In genomic region chr2:214695789-214696188, GRCh38 we compare ENCODE assay signal across 23 cellular contexts.
"Had no signal": no experiment of that assay in that cellular context is flagged by ENCODE, and none has a peak within 500 bp of the region (broad histone marks: within the 10 kb centered on the region; RNA-seq: fewer than 3 reads in every experiment).

No MANE protein-coding gene starts in this region.

- DNase-seq: activated CD4-positive, alpha-beta memory T cell treated with anti-CD3 and anti-CD28 coated beads for 36 hours; activated CD4-positive, alpha-beta T cell treated with anti-CD3 and anti-CD28 coated beads for 48 hours; activated naive CD4-positive, alpha-beta T cell treated with anti-CD3 and anti-CD28 coated beads for 36 hours; activated T-cell treated with anti-CD3 and anti-CD28 coated beads, Interleukin-2, amount 50 U/mL, for 48 hours; anterior cingulate cortex; cerebellar nuclear complex; cortex of kidney; erythroblast; head of caudate nucleus; hypothalamus; left cardiac atrium; mucosa of descending colon; nephron progenitor cell; occipital lobe; right lobe of liver; stimulated activated CD4-positive, alpha-beta T cell treated with anti-CD3 and anti-CD28 coated beads, Interleukin-1b, Interleukin-23, amount 100 ng/mL, for 48 hours; T1000; tibial artery had no signal

- H3K4me1 ChIP-seq: right lobe of liver had no signal

- H3K27me3 Mint-ChIP-seq: memory B cell; stimulated activated naive CD8-positive, alpha-beta T cell treated with anti-CD3 and anti-CD28 coated beads, Interleukin-15, Interleukin-2, amounts not matched to agents 100 ng/mL and 50 ng/mL, for 24 hours had no signal

- H3K9me3 ChIP-seq: mucosa of descending colon, right lobe of liver, tibial artery had no signal

- H3K27ac ChIP-seq: right lobe of liver, skin epidermis, tibial artery had no signal

- H3K4me3 ChIP-seq: mucosa of descending colon, right lobe of liver, skin epidermis, tibial artery had no signal

- H3K27ac Mint-ChIP-seq: activated CD4-positive, alpha-beta memory T cell treated with anti-CD3 and anti-CD28 coated beads for 36 hours; activated naive CD4-positive, alpha-beta T cell treated with anti-CD3 and anti-CD28 coated beads for 36 hours; memory B cell; nephron progenitor cell; stimulated activated naive CD8-positive, alpha-beta T cell treated with anti-CD3 and anti-CD28 coated beads, Interleukin-15, Interleukin-2, amounts not matched to agents 100 ng/mL and 50 ng/mL, for 24 hours; T-helper 1 cell treated with Interleukin-12 subunit alpha and Interleukin-12 subunit beta and Interleukin-4 antibody, amounts not matched to agents 30 μg/mL and 1 μg/mL, for 36 hours had no signal

- H3K4me1 Mint-ChIP-seq: memory B cell, nephron progenitor cell had no signal

- H3K4me3 Mint-ChIP-seq: activated CD4-positive, alpha-beta memory T cell treated with anti-CD3 and anti-CD28 coated beads for 36 hours; activated naive CD4-positive, alpha-beta T cell treated with anti-CD3 and anti-CD28 coated beads for 36 hours; memory B cell; nephron progenitor cell; stimulated activated naive CD8-positive, alpha-beta T cell treated with anti-CD3 and anti-CD28 coated beads, Interleukin-15, Interleukin-2, amounts not matched to agents 100 ng/mL and 50 ng/mL, for 24 hours; T-helper 1 cell treated with Interleukin-12 subunit alpha and Interleukin-12 subunit beta and Interleukin-4 antibody, amounts not matched to agents 30 μg/mL and 1 μg/mL, for 36 hours had no signal

- FAIRE-seq: islet of Langerhans had no signal

- H3K36me3 ChIP-seq: right lobe of liver, tibial artery had no signal

- H3K36me3 Mint-ChIP-seq: memory B cell had no signal

- ATAC-seq: left cardiac atrium, mucosa of descending colon had no signal

- H3K27me3 ChIP-seq: right lobe of liver, tibial artery had no signal
